8 cellular contexts compared by ENCODE assay signal in genomic region chr7:151124205-151124880, GRCh38.
DNase-seq lines count a peak whose midpoint lies in the region; ATAC-seq and TF ChIP-seq lines count a peak whose summit lies in the region.
"Had no signal": no experiment of that assay in that cellular context is flagged by ENCODE, and none has a peak within 500 bp of the region (broad histone marks: within the 10 kb centered on the region; RNA-seq: fewer than 3 reads in every experiment).

No MANE protein-coding gene starts in this region.

- 0 out of 3 replicates have a peak, but pooled peaks have one; percentile 6 for ATAC-seq in DND-41 (ENCODE audit: insufficient read depth, low read depth)
- ATAC-seq in HG02981 (IDR thresholded peaks at IDR 0.05; ENCODE audit: unreplicated experiment): peak; percentile 11
- no peak for ATAC-seq in HG02973 (IDR thresholded peaks at IDR 0.05; ENCODE audit: unreplicated experiment)

- H3K4me3 ChIP-seq in DND-41 (ENCODE audit: low read depth in 1 of 2, low read length in 2 of 2): no peak overlapping the region
- H3K4me3 ChIP-seq in coronary artery: no peak overlapping the region

- no peaks in the 10 kb centered on the region for H3K9me3 ChIP-seq in DND-41 (ENCODE audit: insufficient read depth, low read length, severe bottlenecking)
- H3K9me3 ChIP-seq: esophagus squamous epithelium, left ventricle myocardium inferior had no signal

- H4K20me1 ChIP-seq in DND-41 (ENCODE audit: insufficient read depth, low read length): peaks cover 7% of the 10 kb centered on the region

- no peak overlapping the region for H3K4me2 ChIP-seq in DND-41 (ENCODE audit: insufficient read depth, low read length)

- TF ChIP-seq CTCF in DND-41 (IDR thresholded peaks at IDR 0.05; ENCODE audit: borderline replicate concordance, extremely low read depth, low read length, poor library complexity, severe bottlenecking) (no peak), coronary artery (IDR thresholded peaks at IDR 0.05) (peak; percentile 4)

- H3K27me3 ChIP-seq in DND-41 (ENCODE audit: insufficient read depth, low read length, poor library complexity): no peaks in the 10 kb centered on the region
- H3K27me3 ChIP-seq: esophagus squamous epithelium had no signal

- H3K4me1 ChIP-seq in DND-41 (ENCODE audit: insufficient read depth, low read length): no peaks in the 10 kb centered on the region; the same call in 1 of the 2 replicates

- H3K9ac ChIP-seq in DND-41 (ENCODE audit: low read depth, low read length): no peak overlapping the region

- H3K79me2 ChIP-seq in DND-41 (ENCODE audit: insufficient read depth, low read length): no peaks in the 10 kb centered on the region

- no peak overlapping the region for H2AFZ ChIP-seq in DND-41 (ENCODE audit: low read depth, low read length)

- DNase-seq in DND-41: no peak
- no peak for DNase-seq in coronary artery (ENCODE audit: low spot score)
- DNase-seq in stimulated activated CD4-positive, alpha-beta T cell treated with anti-CD3 and anti-CD28 coated beads, Interleukin-12 subunit alpha, Interleukin-12 subunit beta, amount 100 ng/mL, for 4 hours: no peak
- DNase-seq in germinal center (ENCODE audit: low spot score): no peak

- H3K27ac ChIP-seq in DND-41 (ENCODE audit: low read length): no peak overlapping the region
- H3K27ac ChIP-seq in coronary artery: no peak overlapping the region

- H3K36me3 ChIP-seq in DND-41 (ENCODE audit: insufficient read depth, low read length): peaks cover 21% of the 10 kb centered on the region
